1 cellular context compared by ENCODE assay signal in genomic region chr20:63273180-63273579, GRCh38.
TF ChIP-seq lines count a peak whose summit lies in the region.

No MANE protein-coding gene starts in this region.

TF ChIP-seq in H1, 55 proteins besides CTCF, POLR2A, EP300 and RAD21:
- TF ChIP-seq CEBPB (IDR thresholded peaks at IDR 0.05; ENCODE audit: low read depth, low read length) (no peak), EZH2 (IDR thresholded peaks at IDR 0.05; ENCODE audit: low read depth, low read length, severe bottlenecking) (no peak), SP2 (IDR thresholded peaks at IDR 0.05; ENCODE audit: low read length) (no peak), CHD7 (IDR thresholded peaks at IDR 0.05; ENCODE audit: insufficient replicate concordance, low read length) (no peak), SRF (IDR thresholded peaks at IDR 0.05; ENCODE audit: low read depth, low read length) (no peak), ASH2L (IDR thresholded peaks at IDR 0.05; ENCODE audit: low read length) (no peak), KDM5A (IDR thresholded peaks at IDR 0.05; ENCODE audit: low read length) (no peak), MAFK (IDR thresholded peaks at IDR 0.05; ENCODE audit: low read depth, low read length) (no peak), SAP30 (IDR thresholded peaks at IDR 0.05; ENCODE audit: insufficient read depth, insufficient replicate concordance, low read length) (no peak), RNF2 (IDR thresholded peaks at IDR 0.05; ENCODE audit: borderline replicate concordance, low read depth, low read length, missing control alignments, poor library complexity, severe bottlenecking) (no peak)
- TF ChIP-seq, protein P1, sequence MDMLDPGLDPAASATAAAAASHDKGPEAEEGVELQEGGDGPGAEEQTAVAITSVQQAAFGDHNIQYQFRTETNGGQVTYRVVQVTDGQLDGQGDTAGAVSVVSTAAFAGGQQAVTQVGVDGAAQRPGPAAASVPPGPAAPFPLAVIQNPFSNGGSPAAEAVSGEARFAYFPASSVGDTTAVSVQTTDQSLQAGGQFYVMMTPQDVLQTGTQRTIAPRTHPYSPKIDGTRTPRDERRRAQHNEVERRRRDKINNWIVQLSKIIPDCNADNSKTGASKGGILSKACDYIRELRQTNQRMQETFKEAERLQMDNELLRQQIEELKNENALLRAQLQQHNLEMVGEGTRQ (IDR thresholded peaks at IDR 0.05; ENCODE audit: low read length) = no peak
